In genomic region chr18:63149200-63149587, GRCh38 we compare ENCODE assay signal across 1 cellular context.
TF ChIP-seq lines count a peak whose summit lies in the region.

No MANE protein-coding gene starts in this region.

TF ChIP-seq in H1, 55 proteins besides CTCF, POLR2A, EP300 and RAD21 (continued from another document):
- no peak for TF ChIP-seq CHD7 (IDR thresholded peaks at IDR 0.05; ENCODE audit: insufficient replicate concordance, low read length)
- no peak for TF ChIP-seq RBBP5 (IDR thresholded peaks at IDR 0.05; ENCODE audit: borderline replicate concordance, low read depth, low read length)
- TF ChIP-seq CTBP2 (IDR thresholded peaks at IDR 0.05; ENCODE audit: borderline replicate concordance, insufficient read depth, insufficient read length, low read length) = no peak
- TF ChIP-seq SP2 (IDR thresholded peaks at IDR 0.05; ENCODE audit: low read length) = no peak
